Comparison of ENCODE assay signal across 8 cellular contexts in the genomic region with DNA sequence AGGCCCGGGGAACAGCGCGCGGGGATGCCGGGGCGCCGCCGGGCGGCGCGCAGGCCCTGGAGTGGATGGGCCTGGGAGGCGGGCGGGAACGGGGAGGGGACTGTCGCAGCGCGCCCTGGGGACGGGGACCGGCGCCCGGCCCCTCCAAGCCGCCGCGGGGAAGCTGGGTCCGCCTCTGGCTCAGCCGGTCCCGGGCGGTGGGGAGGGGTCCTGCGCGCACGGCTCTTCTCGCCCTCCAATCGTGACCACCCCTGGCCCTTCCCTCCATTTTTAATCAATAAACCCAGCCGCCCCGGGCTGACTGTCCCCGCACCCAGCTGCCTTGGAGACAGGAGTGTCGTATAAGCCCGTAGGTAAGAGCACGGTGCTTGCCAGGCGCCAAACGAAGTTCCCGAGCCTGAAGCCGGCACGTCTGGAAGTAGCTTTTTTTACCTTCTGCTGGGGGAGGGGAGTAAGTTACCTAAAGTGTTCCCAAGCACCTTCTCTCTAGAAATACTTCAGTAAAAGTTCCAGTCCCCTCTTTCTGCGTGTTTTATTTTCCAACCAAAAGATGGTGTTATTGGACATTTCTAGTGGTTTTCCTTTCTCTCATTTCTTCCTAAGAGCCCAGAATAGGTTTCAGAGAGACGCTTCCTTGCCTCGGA. TPM values are rescaled to one million over a fixed set of nuclear protein-coding genes. Genes with fewer than 3 reads are reported as not detected.
DNase-seq lines count a peak whose midpoint lies in the region; ATAC-seq, FAIRE-seq and TF ChIP-seq lines count a peak whose summit lies in the region.

No MANE protein-coding gene starts in this region.

- TF ChIP-seq RAD21 in A549 (conservative IDR thresholded peaks at IDR 0.05 in 1 of 2, IDR thresholded peaks at IDR 0.05 in 1 of 2) = no peak

- H3K36me3 ChIP-seq in testis (ENCODE audit: low read depth, missing control alignments) = no peaks in the 10 kb centered on the region

- peak overlapping the region; percentile 97 for H3K4me2 ChIP-seq in A549

- no peaks in the 10 kb centered on the region for H3K9me3 Mint-ChIP-seq in activated T-cell treated with anti-CD3 and anti-CD28 coated beads, Interleukin-2, amount 50 U/mL, for 4 hours
- H3K9me3 Mint-ChIP-seq in nephron = peaks cover 4% of the 10 kb centered on the region

- CTCF ChIA-PET in A549 (lab: Yijun Ruan, JAX) = interaction anchor here (0.9 to 2.3 kb wide), 6 partner anchors 35 to 72 kb away, joined by 3 to 7 read pairs (median 4); partner anchors contain the start of gene LSM14B

- H3K27me3 ChIP-seq in testis = no peaks in the 10 kb centered on the region

- DNase-seq in A549 (ENCODE audit: low read depth in 1 of 2, low spot score in 1 of 2) = peak; percentile 61
- peak; percentile 29 for DNase-seq in NCI-H510A treated with DMSO at 0.1 percent for 48 hours (lab: John Stamatoyannopoulos, UW)
- peak; percentile 32 for DNase-seq in activated T-cell treated with anti-CD3 and anti-CD28 coated beads, Interleukin-2, amount 50 U/mL, for 4 hours
- DNase-seq in fibroblast of peridontal ligament (ENCODE audit: extremely low read depth) = peak; percentile 43
- DNase-seq in testis = peak; percentile 40

- TF ChIP-seq CTCF in A549 (IDR thresholded peaks at IDR 0.05) (no peak), nephron (IDR thresholded peaks at IDR 0.05; ENCODE audit: unreplicated experiment in 3 of 3) (no peak), testis (IDR thresholded peaks at IDR 0.05) (no peak)

- H3K4me1 ChIP-seq in A549 = peaks cover 20% of the 10 kb centered on the region
- H3K4me1 ChIP-seq in testis = peaks cover 34% of the 10 kb centered on the region

- H3K4me3 ChIP-seq in A549 (peak overlapping the region; percentile 89), testis (peak overlapping the region; percentile 67 to 73)

- no peak for TF ChIP-seq POLR2A in A549 (IDR thresholded peaks at IDR 0.05; ENCODE audit: low read length)
- no peak for TF ChIP-seq POLR2A in testis (IDR thresholded peaks at IDR 0.05)

- peaks cover 44% of the 10 kb centered on the region for H3K4me1 Mint-ChIP-seq in activated T-cell treated with anti-CD3 and anti-CD28 coated beads, Interleukin-2, amount 50 U/mL, for 4 hours (ENCODE audit: low read depth)
- H3K4me1 Mint-ChIP-seq in nephron = peaks cover 36% of the 10 kb centered on the region

- H3K9me3 ChIP-seq in A549 = peaks cover 9% of the 10 kb centered on the region; the same call in 1 of the 3 replicates
- no peaks in the 10 kb centered on the region for H3K9me3 ChIP-seq in testis

- TF ChIP-seq EP300 in A549 (IDR thresholded peaks at IDR 0.05) = no peak

- intact Hi-C loops in testis (cut with DNase I; ENCODE audit: low total_unique reads) = loop anchor here (5.0 kb wide), 2 partner anchors 56 to 76 kb away; partner anchors contain the start of genes LSM14B, PSMA7 and SS18L1

- peak; percentile 48 to 74 for ATAC-seq in A549
- ATAC-seq in GM18511 (IDR thresholded peaks at IDR 0.05; ENCODE audit: unreplicated experiment) = peak; percentile 45
- ATAC-seq in HG03135 (IDR thresholded peaks at IDR 0.05; ENCODE audit: unreplicated experiment) = peak; percentile 33
- peak in 1 of 2 donors; percentile 32 for ATAC-seq in activated T-cell treated with anti-CD3 and anti-CD28 coated beads, Interleukin-2, amount 50 U/mL, for 4 hours

- H3K27ac ChIP-seq in A549 = peak overlapping the region; percentile 97 to 99
- H3K27ac ChIP-seq in testis = peak overlapping the region; percentile 86 to 89

- peaks cover 5% of the 10 kb centered on the region for H3K36me3 Mint-ChIP-seq in activated T-cell treated with anti-CD3 and anti-CD28 coated beads, Interleukin-2, amount 50 U/mL, for 4 hours (ENCODE audit: insufficient read depth)
- peaks cover 5% of the 10 kb centered on the region for H3K36me3 Mint-ChIP-seq in nephron (ENCODE audit: low read depth)

- H3K27ac Mint-ChIP-seq in nephron = peak overlapping the region; percentile 99 to 100 (median 99)

- no peaks in the 10 kb centered on the region for H3K27me3 Mint-ChIP-seq in activated T-cell treated with anti-CD3 and anti-CD28 coated beads, Interleukin-2, amount 50 U/mL, for 4 hours (ENCODE audit: low read depth)
- H3K27me3 Mint-ChIP-seq in nephron (ENCODE audit: low read depth) = peaks cover 10% of the 10 kb centered on the region

- WGBS in A549 (ENCODE audit: missing lambda C conversion rate) = 8% methylated on average over 40 of the region's 47 CpGs
- 0% methylated on average over 10 to 41 of the region's 47 CpGs for WGBS in testis, 2 donors

- peak overlapping the region; percentile 79 for H3K4me3 Mint-ChIP-seq in activated T-cell treated with anti-CD3 and anti-CD28 coated beads, Interleukin-2, amount 50 U/mL, for 4 hours
- peak overlapping the region; percentile 91 to 96 (median 92) for H3K4me3 Mint-ChIP-seq in nephron

- POLR2A ChIA-PET in A549 (lab: Yijun Ruan, JAX) = interaction anchor here (0.8 to 2.0 kb wide), 9 partner anchors 13 to 77 kb away, joined by 3 to 37 read pairs (median 4); partner anchors contain the start of genes LSM14B, PSMA7 and SS18L1

- no peak for FAIRE-seq in A549 (lab: Jason Lieb, UNC)

TF ChIP-seq in A549, 52 proteins besides CTCF, POLR2A, EP300 and RAD21 (continues in another document):
- TF ChIP-seq, protein P1, sequence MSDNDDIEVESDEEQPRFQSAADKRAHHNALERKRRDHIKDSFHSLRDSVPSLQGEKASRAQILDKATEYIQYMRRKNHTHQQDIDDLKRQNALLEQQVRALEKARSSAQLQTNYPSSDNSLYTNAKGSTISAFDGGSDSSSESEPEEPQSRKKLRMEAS (IDR thresholded peaks at IDR 0.05) = peak; percentile 52; the same call in 1 of the 2 replicates
- TF ChIP-seq NFE2L2 (conservative IDR thresholded peaks at IDR 0.05; ENCODE audit: low read length) (no peak), CBX8 (IDR thresholded peaks at IDR 0.05) (no peak), POLR2AphosphoS2 (conservative IDR thresholded peaks at IDR 0.05; ENCODE audit: low read length) (no peak), PHF8 (IDR thresholded peaks at IDR 0.05; ENCODE audit: borderline replicate concordance, low read depth) (peak; percentile 26; the same call in 1 of the 2 replicates), HES2 (IDR thresholded peaks at IDR 0.05) (no peak), HOXB13 (CRISPR knock-in tag; IDR thresholded peaks at IDR 0.05; ENCODE audit: low read depth) (no peak), JUN (IDR thresholded peaks at IDR 0.05) (peak in 1 of 2 experiments; percentile 10; a peak in 2 of 5 replicates), RFX5 (IDR thresholded peaks at IDR 0.05) (no peak), KDM5A (IDR thresholded peaks at IDR 0.05) (no peak), ZFP36 (IDR thresholded peaks at IDR 0.05; ENCODE audit: borderline replicate concordance, partially characterized antibody) (no peak), MYC (IDR thresholded peaks at IDR 0.05; ENCODE audit: borderline replicate concordance, low read length) (0 out of 2 replicates have a peak, but pooled peaks have one; percentile 14), MAFK (IDR thresholded peaks at IDR 0.05; ENCODE audit: partially characterized antibody) (no peak), E2F6 (IDR thresholded peaks at IDR 0.05; ENCODE audit: borderline replicate concordance, low read depth) (peak; percentile 44; the same call in 1 of the 2 replicates), NPAS2 (CRISPR knock-in tag; IDR thresholded peaks at IDR 0.05; ENCODE audit: borderline replicate concordance) (no peak), EHF (CRISPR knock-in tag; IDR thresholded peaks at IDR 0.05) (no peak)
- TF ChIP-seq, protein P2, sequence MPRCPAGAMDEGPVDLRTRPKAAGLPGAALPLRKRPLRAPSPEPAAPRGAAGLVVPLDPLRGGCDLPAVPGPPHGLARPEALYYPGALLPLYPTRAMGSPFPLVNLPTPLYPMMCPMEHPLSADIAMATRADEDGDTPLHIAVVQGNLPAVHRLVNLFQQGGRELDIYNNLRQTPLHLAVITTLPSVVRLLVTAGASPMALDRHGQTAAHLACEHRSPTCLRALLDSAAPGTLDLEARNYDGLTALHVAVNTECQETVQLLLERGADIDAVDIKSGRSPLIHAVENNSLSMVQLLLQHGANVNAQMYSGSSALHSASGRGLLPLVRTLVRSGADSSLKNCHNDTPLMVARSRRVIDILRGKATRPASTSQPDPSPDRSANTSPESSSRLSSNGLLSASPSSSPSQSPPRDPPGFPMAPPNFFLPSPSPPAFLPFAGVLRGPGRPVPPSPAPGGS (IDR thresholded peaks at IDR 0.05) = no peak

RNA-seq across cellular contexts. Expression of gene TAF4, which starts 0.8 kb away (rescaled TPM):
- polyA plus RNA-seq in A549 (2011; rRNA removed) (5.7 and 6.1 TPM in 2 replicates), A549 (2017; fragmentation: RNase III; extraction: RNeasy Plus Mini Kit Qiagen cat#74134 plus additional on column Dnase treatment) (11.0 to 14.3 TPM (median 12.5 TPM) in 3 replicates), testis (ENCODE audit: insufficient read depth, low read depth, low replicate concordance) (30.7 TPM)
- polyA plus RNA-seq in A549 (2012; cell fraction: cytosol; rRNA removed) = 11.0 and 13.3 TPM in 2 replicates
- 31.7 and 44.0 TPM in 2 replicates for polyA plus RNA-seq in A549 (2012; cell fraction: nucleus; rRNA removed)
- polyA minus RNA-seq in A549 (2011; rRNA and poly(A)+ RNA removed) = 4.0 and 8.7 TPM in 2 replicates
- total RNA-seq in activated T-cell treated with anti-CD3 and anti-CD28 coated beads, Interleukin-2, amount 50 U/mL, for 4 hours = 10 to 100 TPM; 26.4 to 31.1 (median 27.0) TPM
- 100 to 1,000 TPM; 107 to 111 TPM for total RNA-seq in testis

RNA-seq across cellular contexts. Expression of gene LSM14B, which starts 55.8 kb away (rescaled TPM):
- polyA plus RNA-seq in A549 (2011; rRNA removed) (18.3 and 22.7 TPM in 2 replicates), A549 (2017; fragmentation: RNase III; extraction: RNeasy Plus Mini Kit Qiagen cat#74134 plus additional on column Dnase treatment) (26.5 to 28.1 TPM (median 27.7 TPM) in 3 replicates), testis (ENCODE audit: insufficient read depth, low read depth, low replicate concordance) (91.0 TPM)
- polyA plus RNA-seq in A549 (2012; cell fraction: cytosol; rRNA removed) = 29.0 and 41.2 TPM in 2 replicates
- polyA plus RNA-seq in A549 (2012; cell fraction: nucleus; rRNA removed) = 37.0 and 43.1 TPM in 2 replicates
- polyA minus RNA-seq in A549 (2011; rRNA and poly(A)+ RNA removed) = 19.9 and 20.3 TPM in 2 replicates
- 10 to 100 TPM; 35.2 to 41.3 (median 40.9) TPM for total RNA-seq in activated T-cell treated with anti-CD3 and anti-CD28 coated beads, Interleukin-2, amount 50 U/mL, for 4 hours
- total RNA-seq in testis = 100 to 1,000 TPM; 116 to 137 TPM
